In genomic region chr6:356828-357251, GRCh38 we compare ENCODE assay signal across 1 cellular context.
TF ChIP-seq lines count a peak whose summit lies in the region.

No MANE protein-coding gene starts in this region.

TF ChIP-seq in HepG2, 621 proteins besides CTCF, POLR2A, EP300 and RAD21:
- no peak for TF ChIP-seq ZHX1 (CRISPR knock-in tag; IDR thresholded peaks at IDR 0.05; ENCODE audit: low read depth)
- TF ChIP-seq DMTF1 (CRISPR knock-in tag; IDR thresholded peaks at IDR 0.05), result no peak
- TF ChIP-seq ZNF83 (CRISPR knock-in tag; IDR thresholded peaks at IDR 0.05; ENCODE audit: borderline replicate concordance), result no peak
- TF ChIP-seq ZNF235 (CRISPR knock-in tag; IDR thresholded peaks at IDR 0.05; ENCODE audit: borderline replicate concordance), result no peak
- TF ChIP-seq NCOA2 (CRISPR knock-in tag; IDR thresholded peaks at IDR 0.05), result no peak
- no peak for TF ChIP-seq ELF3 (CRISPR knock-in tag; IDR thresholded peaks at IDR 0.05)
- TF ChIP-seq STAG1 (CRISPR knock-in tag; IDR thresholded peaks at IDR 0.05), result no peak
- no peak for TF ChIP-seq ZHX2 (IDR thresholded peaks at IDR 0.05; ENCODE audit: low read depth)
- no peak for TF ChIP-seq ZHX2 (CRISPR knock-in tag; IDR thresholded peaks at IDR 0.05; ENCODE audit: borderline replicate concordance)
- no peak for TF ChIP-seq SP2 (CRISPR knock-in tag; IDR thresholded peaks at IDR 0.05)
- no peak for TF ChIP-seq ZNF570 (CRISPR knock-in tag; IDR thresholded peaks at IDR 0.05; ENCODE audit: borderline replicate concordance)
- no peak for TF ChIP-seq ZNF75D (CRISPR knock-in tag; IDR thresholded peaks at IDR 0.05; ENCODE audit: borderline replicate concordance)
- no peak for TF ChIP-seq NR2C2 (CRISPR knock-in tag; IDR thresholded peaks at IDR 0.05; ENCODE audit: borderline replicate concordance)
- no peak for TF ChIP-seq ZNF263 (CRISPR knock-in tag; IDR thresholded peaks at IDR 0.05)
- no peak for TF ChIP-seq POGK (CRISPR knock-in tag; conservative IDR thresholded peaks at IDR 0.05)
- no peak for TF ChIP-seq GLMP (CRISPR knock-in tag; IDR thresholded peaks at IDR 0.05; ENCODE audit: borderline replicate concordance)
TF ChIP-seq in HepG2: peak in this region for 0.
